Comparison of ENCODE assay signal across 16 cellular contexts in genomic region chr2:144683955-144684354, GRCh38.
"Had no signal": no experiment of that assay in that cellular context is flagged by ENCODE, and none has a peak within 500 bp of the region (broad histone marks: within the 10 kb centered on the region; RNA-seq: fewer than 3 reads in every experiment).

No MANE protein-coding gene starts in this region.

- H3K4me3 ChIP-seq: neural progenitor cell, pancreas, testis, upper lobe of right lung had no signal

- H3K4me1 ChIP-seq: neural progenitor cell, pancreas, testis, upper lobe of right lung had no signal

- DNase-seq: activated CD4-positive, alpha-beta memory T cell treated with anti-CD3 and anti-CD28 coated beads, Interleukin-2, amount 10 ng/mL, durations not matched to agents 7 days and 5 days; activated gamma-delta T cell; activated T-cell treated with anti-CD3 and anti-CD28 coated beads, Interleukin-2, amount 50 U/mL, for 48 hours; amygdala; hypothalamus; kidney glomerular epithelial cell; pancreas; stimulated activated CD4-positive, alpha-beta T cell treated with anti-CD3 and anti-CD28 coated beads, Interleukin-15, amount 100 ng/mL, for 24 hours; stimulated activated CD4-positive, alpha-beta T cell treated with anti-CD3 and anti-CD28 coated beads, Interleukin-4, amount 100 ng/mL, for 24 hours; testis; upper lobe of right lung had no signal

- H3K27ac Mint-ChIP-seq: activated CD4-positive, alpha-beta memory T cell treated with anti-CD3 and anti-CD28 coated beads, Interleukin-2, amount 10 ng/mL, durations not matched to agents 7 days and 5 days; activated naive CD8-positive, alpha-beta T cell; brain; neural progenitor cell; stimulated activated naive CD8-positive, alpha-beta T cell treated with anti-CD3 and anti-CD28 coated beads, Interleukin-15, Interleukin-2, amounts not matched to agents 100 ng/mL and 50 ng/mL, for 24 hours had no signal

- H3K4me2 ChIP-seq: neural progenitor cell had no signal

- H3K4me1 Mint-ChIP-seq: activated CD4-positive, alpha-beta memory T cell treated with anti-CD3 and anti-CD28 coated beads, Interleukin-2, amount 10 ng/mL, durations not matched to agents 7 days and 5 days had no signal

- H3K9me3 Mint-ChIP-seq: activated CD4-positive, alpha-beta memory T cell treated with anti-CD3 and anti-CD28 coated beads, Interleukin-2, amount 10 ng/mL, durations not matched to agents 7 days and 5 days; neural progenitor cell; stimulated activated naive CD8-positive, alpha-beta T cell treated with anti-CD3 and anti-CD28 coated beads, Interleukin-15, Interleukin-2, amounts not matched to agents 100 ng/mL and 50 ng/mL, for 24 hours had no signal

- H3K4me3 Mint-ChIP-seq: activated CD4-positive, alpha-beta memory T cell treated with anti-CD3 and anti-CD28 coated beads, Interleukin-2, amount 10 ng/mL, durations not matched to agents 7 days and 5 days; activated naive CD8-positive, alpha-beta T cell; brain; neural progenitor cell; stimulated activated naive CD8-positive, alpha-beta T cell treated with anti-CD3 and anti-CD28 coated beads, Interleukin-15, Interleukin-2, amounts not matched to agents 100 ng/mL and 50 ng/mL, for 24 hours had no signal

- H3K27ac ChIP-seq: neural progenitor cell, pancreas, testis, upper lobe of right lung, VCaP had no signal

- H3K36me3 Mint-ChIP-seq: activated naive CD8-positive, alpha-beta T cell; brain; neural progenitor cell had no signal

- ATAC-seq: pancreas, upper lobe of right lung had no signal

- H3K9ac ChIP-seq: neural progenitor cell had no signal

- H3K9me3 ChIP-seq: pancreas, testis, upper lobe of right lung had no signal

- H3K27me3 ChIP-seq: neural progenitor cell, pancreas, testis, upper lobe of right lung had no signal

- H3K36me3 ChIP-seq: neural progenitor cell, pancreas, upper lobe of right lung had no signal
